19 cellular contexts compared by ENCODE assay signal in the genomic region with DNA sequence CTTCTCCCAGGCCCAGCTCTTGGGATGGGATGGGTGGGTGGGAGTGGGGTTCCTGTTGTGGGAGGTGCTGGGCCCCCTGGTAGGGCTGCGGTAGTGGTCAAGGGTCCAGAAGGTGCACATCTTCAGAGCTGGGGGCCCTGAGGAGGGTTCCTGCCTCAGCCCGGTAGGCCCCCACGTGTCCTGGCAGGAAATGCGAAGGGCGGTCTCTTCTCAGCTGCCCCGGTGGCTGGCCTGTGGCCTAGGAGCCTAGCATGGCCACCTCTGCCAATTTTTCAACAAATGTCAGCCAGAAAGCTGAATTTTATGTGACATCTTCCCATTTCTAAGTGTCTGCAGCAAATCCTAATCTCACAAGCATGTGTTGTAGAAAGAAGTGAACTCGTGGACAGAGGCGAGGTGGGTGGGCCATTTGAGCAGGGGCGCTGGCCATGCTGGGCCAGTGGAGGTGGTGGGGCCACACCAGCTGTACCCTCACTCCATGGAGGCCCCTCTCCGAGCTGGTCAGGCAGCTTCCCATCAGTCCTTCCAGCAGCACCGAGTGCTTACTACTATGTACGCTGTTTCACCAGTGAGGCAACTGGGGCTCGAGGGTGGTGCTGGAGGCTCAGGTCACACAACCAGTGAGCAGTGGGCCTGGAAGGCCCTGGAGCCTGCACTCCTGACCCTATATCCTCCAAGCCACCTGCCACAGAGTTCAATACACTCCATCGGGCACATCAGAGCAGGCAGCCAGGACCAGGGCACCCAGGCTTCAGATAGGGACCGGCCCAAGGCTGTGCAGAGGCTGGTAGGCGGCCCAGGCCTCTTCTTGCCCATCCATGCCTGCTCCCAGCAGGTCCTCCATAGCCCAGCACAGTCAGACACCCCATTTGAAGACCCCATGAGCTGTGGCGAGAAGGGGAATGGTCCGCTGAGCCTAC.
"Had no signal": no experiment of that assay in that cellular context is flagged by ENCODE, and none has a peak within 500 bp of the region (broad histone marks: within the 10 kb centered on the region; RNA-seq: fewer than 3 reads in every experiment).

No MANE protein-coding gene starts in this region.

- H3K27ac Mint-ChIP-seq: stimulated activated memory B cell treated with anti-CD40 and anti-IgM and Interleukin-4, amounts not matched to agents 10 μg/mL and 1 μg/mL and 100 μg/mL, for 72 hours; stimulated activated naive CD8-positive, alpha-beta T cell treated with anti-CD3 and anti-CD28 coated beads, Interleukin-15, Interleukin-2, amounts not matched to agents 100 ng/mL and 50 ng/mL, for 24 hours had no signal

- H3K36me3 Mint-ChIP-seq: naive thymus-derived CD8-positive, alpha-beta T cell; stimulated activated memory B cell treated with anti-CD40 and anti-IgM and Interleukin-4, amounts not matched to agents 10 μg/mL and 1 μg/mL and 100 μg/mL, for 72 hours had no signal

- ATAC-seq: gastrocnemius medialis; heart right ventricle; naive thymus-derived CD8-positive, alpha-beta T cell; sciatic nerve; stimulated activated memory B cell treated with anti-CD40 and anti-IgM and Interleukin-4, amounts not matched to agents 10 μg/mL and 1 μg/mL and 100 μg/mL, for 72 hours had no signal

- H3K36me3 ChIP-seq: gastrocnemius medialis, thoracic aorta, transverse colon had no signal

- H3K27me3 ChIP-seq: dorsolateral prefrontal cortex, gastrocnemius medialis, heart right ventricle, transverse colon had no signal

- DNase-seq: cortex of kidney; dorsolateral prefrontal cortex; effector CD8-positive, alpha-beta T cell; gastrocnemius medialis; heart right ventricle; hypothalamus; kidney glomerular epithelial cell; nucleus accumbens; stimulated activated CD4-positive, alpha-beta T cell treated with anti-CD3 and anti-CD28 coated beads, Interleukin-15, amount 100 ng/mL, for 24 hours; stimulated activated CD4-positive, alpha-beta T cell treated with anti-CD3 and anti-CD28 coated beads, Interleukin-1b, Interleukin-23, amount 100 ng/mL, for 48 hours; stimulated activated CD4-positive, alpha-beta T cell treated with anti-CD3 and anti-CD28 coated beads, Interleukin-4, amount 100 ng/mL, for 24 hours; transverse colon had no signal

- H3K9me3 Mint-ChIP-seq: naive thymus-derived CD8-positive, alpha-beta T cell; stimulated activated memory B cell treated with anti-CD40 and anti-IgM and Interleukin-4, amounts not matched to agents 10 μg/mL and 1 μg/mL and 100 μg/mL, for 72 hours; stimulated activated naive CD8-positive, alpha-beta T cell treated with anti-CD3 and anti-CD28 coated beads, Interleukin-15, Interleukin-2, amounts not matched to agents 100 ng/mL and 50 ng/mL, for 24 hours had no signal

- H3K27ac ChIP-seq: dorsolateral prefrontal cortex, esophagus muscularis mucosa, spleen, thoracic aorta, transverse colon had no signal

- H3K4me3 Mint-ChIP-seq: naive thymus-derived CD8-positive, alpha-beta T cell; stimulated activated memory B cell treated with anti-CD40 and anti-IgM and Interleukin-4, amounts not matched to agents 10 μg/mL and 1 μg/mL and 100 μg/mL, for 72 hours; stimulated activated naive CD8-positive, alpha-beta T cell treated with anti-CD3 and anti-CD28 coated beads, Interleukin-15, Interleukin-2, amounts not matched to agents 100 ng/mL and 50 ng/mL, for 24 hours had no signal

- H3K4me1 Mint-ChIP-seq: stimulated activated memory B cell treated with anti-CD40 and anti-IgM and Interleukin-4, amounts not matched to agents 10 μg/mL and 1 μg/mL and 100 μg/mL, for 72 hours had no signal

- H3K9me3 ChIP-seq: esophagus muscularis mucosa, gastrocnemius medialis, heart right ventricle, spleen, thoracic aorta, transverse colon had no signal

- H3K4me1 ChIP-seq: spleen, transverse colon had no signal

- H3K4me3 ChIP-seq: dorsolateral prefrontal cortex, esophagus muscularis mucosa, gastrocnemius medialis, heart right ventricle, spleen, thoracic aorta, transverse colon had no signal

- H3K27me3 Mint-ChIP-seq: naive thymus-derived CD8-positive, alpha-beta T cell; stimulated activated naive CD8-positive, alpha-beta T cell treated with anti-CD3 and anti-CD28 coated beads, Interleukin-15, Interleukin-2, amounts not matched to agents 100 ng/mL and 50 ng/mL, for 24 hours had no signal
